ENCODE assay signal across 14 cellular contexts in the genomic region with DNA sequence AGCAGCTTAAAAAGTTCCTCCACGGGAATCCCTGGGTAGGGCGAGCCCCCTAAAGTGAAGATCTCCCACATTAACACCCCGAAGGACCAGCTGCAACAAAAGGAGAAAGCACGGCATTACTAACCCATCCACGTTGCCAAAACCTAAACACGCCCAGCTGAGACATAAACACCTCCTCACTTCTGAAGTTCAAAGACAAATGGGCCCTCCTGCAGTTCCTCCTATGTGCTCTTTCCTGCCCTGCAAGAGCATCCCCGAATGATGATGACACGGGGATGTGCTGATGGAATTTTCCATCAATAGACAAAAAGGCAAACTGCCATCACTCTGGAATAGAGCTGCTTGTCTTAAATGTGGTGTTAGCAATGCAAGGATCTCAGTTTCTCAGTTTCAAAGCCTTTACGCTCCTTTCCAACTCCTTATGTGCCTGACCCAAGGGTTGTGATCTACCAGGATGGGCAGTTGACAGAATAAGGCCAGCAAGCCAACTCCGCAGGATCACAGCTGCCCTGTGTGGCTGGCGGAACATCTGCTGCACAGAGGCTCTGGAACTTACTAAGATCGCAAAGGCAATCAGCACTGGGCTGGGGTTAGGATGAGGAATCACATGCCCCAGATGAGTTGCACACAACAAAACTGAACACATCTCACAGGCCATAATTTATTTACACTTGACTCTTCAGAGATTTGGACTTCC.
DNase-seq lines count a peak whose midpoint lies in the region; TF ChIP-seq lines count a peak whose summit lies in the region.
"Had no signal": no experiment of that assay in that cellular context is flagged by ENCODE, and none has a peak within 500 bp of the region (broad histone marks: within the 10 kb centered on the region; RNA-seq: fewer than 3 reads in every experiment).

No MANE protein-coding gene starts in this region.

- H3K9me3 Mint-ChIP-seq in brain (no peaks in the 10 kb centered on the region), neural crest cell (no peaks in the 10 kb centered on the region)

- H3K36me3 Mint-ChIP-seq in brain, result peaks cover 86% of the 10 kb centered on the region
- peaks cover 41% of the 10 kb centered on the region for H3K36me3 Mint-ChIP-seq in neural crest cell (ENCODE audit: low read depth)

- peak overlapping the region; percentile 89 for H3K27ac ChIP-seq in substantia nigra (ENCODE audit: low read depth, low read length, poor library complexity, severe bottlenecking)

- H3K4me3 Mint-ChIP-seq in brain (no peak overlapping the region), neural crest cell (no peak overlapping the region)

- peak overlapping the region in 4 of 5 experiments; percentile 21 to 37 (median 27) for H3K27ac Mint-ChIP-seq in brain
- H3K27ac Mint-ChIP-seq in neural crest cell (ENCODE audit: unreplicated experiment), result peak overlapping the region; percentile 54

- DNase-seq in globus pallidus (ENCODE audit: low spot score), result peak; percentile 78
- DNase-seq in neural crest cell (ENCODE audit: low read depth, low spot score), result no peak
- peak in 26 of 49 donors; percentile 3 to 51 (median 28) for DNase-seq in substantia nigra (lab: John Stamatoyannopoulos, UW)
- DNase-seq in SKM-1 treated with dmso at 0.1 percent for 144 hours (lab: John Stamatoyannopoulos, UW; ENCODE audit: unreplicated experiment), result no peak
- no peak for DNase-seq in islet precursor cell
- DNase-seq in GM19238 (ENCODE audit: insufficient read length, low spot score), result no peak
- DNase-seq: ACHN, AML-193, HCEC 1CT, NCI-H1105, NCI-H1930, NCI-H2171, NCI-H446 had no signal

- peaks cover 7% of the 10 kb centered on the region for H3K4me1 Mint-ChIP-seq in brain
- H3K4me1 Mint-ChIP-seq in neural crest cell, result peaks cover 6% of the 10 kb centered on the region

- peaks cover 7% of the 10 kb centered on the region for H3K27me3 Mint-ChIP-seq in brain
- H3K27me3 Mint-ChIP-seq in neural crest cell (ENCODE audit: low read depth), result no peaks in the 10 kb centered on the region

- TF ChIP-seq CTCF in brain (conservative IDR thresholded peaks at IDR 0.05) (no peak), neural crest cell (conservative IDR thresholded peaks at IDR 0.05) (no peak)

Comparison
In these comparisons a context has a peak if more than half of its experiments do, and no peak if none do; other contexts are left out.
1. DNase-seq: peak in globus pallidus (single experiment) and substantia nigra (26 of 49); none in neural crest cell (single experiment), SKM-1 treated with dmso at 0.1 percent for 144 hours (single experiment), islet precursor cell (single experiment) and GM19238 (single experiment).